Comparison of ENCODE assay signal across 16 cellular contexts in genomic region chr17:35972945-35973332, GRCh38. TPM values are rescaled to one million over a fixed set of nuclear protein-coding genes. Genes with fewer than 3 reads are reported as not detected.
A peak's percentile ranks its signal among the peaks of the same experiment; 100 is the strongest.
DNase-seq lines count a peak whose midpoint lies in the region; ATAC-seq, FAIRE-seq and TF ChIP-seq lines count a peak whose summit lies in the region.
"Had no signal": no experiment of that assay in that cellular context is flagged by ENCODE, and none has a peak within 500 bp of the region (broad histone marks: within the 10 kb centered on the region; RNA-seq: fewer than 3 reads in every experiment).

No MANE protein-coding gene starts in this region.

- H3K4me3 Mint-ChIP-seq in activated CD4-positive, alpha-beta T cell treated with anti-CD3 and anti-CD28 coated beads for 36 hours = no peak overlapping the region

- DNase-seq in left ventricle myocardium inferior (no peak), heart left ventricle (no peak), keratinocyte (ENCODE audit: low read depth, low spot score) (no peak), NCI-H82 (lab: John Stamatoyannopoulos, UW) (no peak), WERI-Rb-1 (no peak)
- no peak for DNase-seq in activated CD4-positive, CD25-positive, alpha-beta regulatory T cell treated with anti-CD3 and anti-CD28 coated beads, Interleukin-2, amount 50 U/mL, for 72 hours
- no peak for DNase-seq in activated CD4-positive, alpha-beta T cell treated with anti-CD3 and anti-CD28 coated beads for 36 hours
- DNase-seq: 8988T, Karpas-422, NCI-H1105 treated with DMSO at 0.1 percent for 48 hours, NCI-H187 treated with DMSO at 0.1 percent for 48 hours, NCI-H446 treated with DMSO at 0.1 percent for 48 hours had no signal

- H3K79me2 ChIP-seq in keratinocyte (ENCODE audit: control insufficient read depth, insufficient read depth, low read length) = no peaks in the 10 kb centered on the region

- TF ChIP-seq POLR2A in heart left ventricle (IDR thresholded peaks at IDR 0.05) = no peak

- H3K9me3 ChIP-seq in left ventricle myocardium inferior (replicated peaks) (no peaks in the 10 kb centered on the region), heart left ventricle (no peaks in the 10 kb centered on the region), keratinocyte (ENCODE audit: control insufficient read depth, low read depth, low read length) (no peaks in the 10 kb centered on the region), skeletal muscle tissue (ENCODE audit: control insufficient read depth in 3 of 3, low read length in 3 of 3) (no peaks in the 10 kb centered on the region), WERI-Rb-1 (ENCODE audit: severe bottlenecking) (no peaks in the 10 kb centered on the region)
- H3K9me3 ChIP-seq: BLaER1 treated with 17β-estradiol and CSF1 and Interleukin-3, amounts not matched to agents 10 nM and 100 nM had no signal

- H3K36me3 Mint-ChIP-seq in activated CD4-positive, alpha-beta T cell treated with anti-CD3 and anti-CD28 coated beads for 36 hours (ENCODE audit: low read depth) = no peaks in the 10 kb centered on the region

- H3K9me1 ChIP-seq in keratinocyte (ENCODE audit: control insufficient read depth, extremely low read depth, insufficient read depth, low read length) = no peaks in the 10 kb centered on the region

- no peak overlapping the region for H3K4me3 ChIP-seq in left ventricle myocardium inferior
- H3K4me3 ChIP-seq in heart left ventricle = no peak overlapping the region
- H3K4me3 ChIP-seq in keratinocyte (ENCODE audit: control insufficient read depth in 2 of 3, extremely low read depth in 1 of 3, insufficient read depth in 2 of 3, low read depth in 1 of 3, low read length in 3 of 3) = no peak overlapping the region
- H3K4me3 ChIP-seq in skeletal muscle tissue (ENCODE audit: low read length in 3 of 3) = no peak overlapping the region
- H3K4me3 ChIP-seq in WERI-Rb-1 (ENCODE audit: low read depth, low read length) = no peak overlapping the region
- H3K4me3 ChIP-seq: BLaER1 treated with 17β-estradiol and CSF1 and Interleukin-3, amounts not matched to agents 10 nM and 100 nM had no signal

- FAIRE-seq in keratinocyte (lab: Jason Lieb, UNC) = no peak
- FAIRE-seq: H1 had no signal

- no peak overlapping the region for H2AFZ ChIP-seq in keratinocyte (ENCODE audit: control insufficient read depth, low read length)

- intact Hi-C loops in left ventricle myocardium inferior (cut with micrococcal nuclease) = no loop called here
- intact Hi-C loops in heart left ventricle (cut with DNase I) = loop anchor here in 7 of 10 donors (2.0 to 10.0 kb wide), 6 partner anchors 99 to 512 kb away; partner anchors contain the start of gene ZNHIT3 (in 1 of the 7)
- intact Hi-C loops in activated CD4-positive, alpha-beta T cell treated with anti-CD3 and anti-CD28 coated beads for 36 hours (cut with DNase I, micrococcal nuclease) = no loop called here

- H3K27ac Mint-ChIP-seq in activated CD4-positive, alpha-beta T cell treated with anti-CD3 and anti-CD28 coated beads for 36 hours = no peak overlapping the region

- CTCF ChIA-PET in activated CD4-positive, alpha-beta T cell treated with anti-CD3 and anti-CD28 coated beads for 36 hours (lab: Charles Lee) = interaction anchor here (0.7 to 9.7 kb wide), 6 partner anchors 9 to 176 kb away, joined by 3 to 173 read pairs (median 5); no protein-coding TSS in a partner anchor

- H3K27ac ChIP-seq in left ventricle myocardium inferior (replicated peaks) (peak overlapping the region; percentile 47), heart left ventricle (peak overlapping the region in 5 of 12 donors; percentile 15 to 31 (median 25)), keratinocyte (ENCODE audit: control insufficient read depth, insufficient read depth, low read length) (no peak overlapping the region), skeletal muscle tissue (ENCODE audit: low read depth, low read length) (peak overlapping the region; percentile 22), WERI-Rb-1 (no peak overlapping the region)

- TF ChIP-seq CTCF in left ventricle myocardium inferior (IDR thresholded peaks at IDR 0.05; ENCODE audit: borderline replicate concordance) (no peak), heart left ventricle (IDR thresholded peaks at IDR 0.05) (no peak), keratinocyte (optimal IDR thresholded peaks at IDR 0.05 in 1 of 3, IDR thresholded peaks at IDR 0.05 in 1 of 3, conservative IDR thresholded peaks at IDR 0.05 in 1 of 3; ENCODE audit: extremely low read depth in 1 of 3, insufficient read depth in 2 of 3, low read length in 3 of 3) (no peak), WERI-Rb-1 (IDR thresholded peaks at IDR 0.05; ENCODE audit: low read depth, low read length) (no peak)

- no peak overlapping the region for H3K9ac ChIP-seq in keratinocyte (ENCODE audit: control insufficient read depth, extremely low read depth, insufficient read depth, low read length)
- no peak overlapping the region for H3K9ac ChIP-seq in skeletal muscle tissue (ENCODE audit: low read depth in 1 of 3, low read length in 3 of 3)
- H3K9ac ChIP-seq: BLaER1 treated with 17β-estradiol and CSF1 and Interleukin-3, amounts not matched to agents 10 nM and 100 nM had no signal

- no peak for ATAC-seq in heart left ventricle
- no peak for ATAC-seq in activated CD4-positive, alpha-beta T cell treated with anti-CD3 and anti-CD28 coated beads for 36 hours

- POLR2A ChIA-PET in activated CD4-positive, alpha-beta T cell treated with anti-CD3 and anti-CD28 coated beads for 36 hours (lab: Charles Lee) = no interaction called here

- H3K27me3 Mint-ChIP-seq in activated CD4-positive, alpha-beta T cell treated with anti-CD3 and anti-CD28 coated beads for 36 hours = peaks cover 6% of the 10 kb centered on the region

- peak overlapping the region; percentile 60 for H3K4me2 ChIP-seq in keratinocyte (ENCODE audit: control insufficient read depth, extremely low read depth, insufficient read depth, low read depth, low read length)

- no peaks in the 10 kb centered on the region for H3K4me1 Mint-ChIP-seq in activated CD4-positive, alpha-beta T cell treated with anti-CD3 and anti-CD28 coated beads for 36 hours

- 70 to 83% (median 78%) methylated on average over 4 of the region's 4 CpGs for WGBS in heart left ventricle, 4 donors

- H3K36me3 ChIP-seq in left ventricle myocardium inferior = no peaks in the 10 kb centered on the region
- no peaks in the 10 kb centered on the region for H3K36me3 ChIP-seq in heart left ventricle
- no peaks in the 10 kb centered on the region for H3K36me3 ChIP-seq in keratinocyte (ENCODE audit: control insufficient read depth in 2 of 2, extremely low read depth in 1 of 2, insufficient read depth in 2 of 2, low read length in 2 of 2)
- no peaks in the 10 kb centered on the region for H3K36me3 ChIP-seq in skeletal muscle tissue (ENCODE audit: control insufficient read depth in 3 of 3, insufficient read depth in 3 of 3, low read length in 3 of 3)
- no peaks in the 10 kb centered on the region for H3K36me3 ChIP-seq in WERI-Rb-1
- H3K36me3 ChIP-seq: BLaER1 treated with 17β-estradiol and CSF1 and Interleukin-3, amounts not matched to agents 10 nM and 100 nM had no signal

- dilution Hi-C loops in keratinocyte (cut with MboI; ENCODE audit: extremely low pct_ligation_motif_present, low sequenced_read_pairs) = no loop called here

- H3K4me1 ChIP-seq in left ventricle myocardium inferior = peaks cover 28% of the 10 kb centered on the region
- H3K4me1 ChIP-seq in heart left ventricle = peaks cover 0 to 25% (median 11%) of the 10 kb centered on the region in 12 donors
- H3K4me1 ChIP-seq in keratinocyte (ENCODE audit: control insufficient read depth, extremely low read depth, insufficient read depth, low read length) = peaks cover 18% of the 10 kb centered on the region
- peaks cover 0 to 15% (median 7%) of the 10 kb centered on the region in 3 donors for H3K4me1 ChIP-seq in skeletal muscle tissue (ENCODE audit: control insufficient read depth in 3 of 3, insufficient read depth in 3 of 3, low read length in 3 of 3)

- H4K20me1 ChIP-seq in keratinocyte (ENCODE audit: control insufficient read depth, extremely low read depth, insufficient read depth, low read length) = no peaks in the 10 kb centered on the region
- H4K20me1 ChIP-seq: BLaER1 treated with 17β-estradiol and CSF1 and Interleukin-3, amounts not matched to agents 10 nM and 100 nM had no signal

- no peaks in the 10 kb centered on the region for H3K27me3 ChIP-seq in left ventricle myocardium inferior (ENCODE audit: low read depth)
- no peaks in the 10 kb centered on the region for H3K27me3 ChIP-seq in heart left ventricle
- no peaks in the 10 kb centered on the region for H3K27me3 ChIP-seq in keratinocyte (ENCODE audit: control insufficient read depth, extremely low read depth, insufficient read depth, low read length)
- peaks cover 0 to 2% (median 0%) of the 10 kb centered on the region in 3 donors for H3K27me3 ChIP-seq in skeletal muscle tissue (ENCODE audit: control insufficient read depth in 3 of 3, insufficient read depth in 3 of 3, low read length in 3 of 3)
- H3K27me3 ChIP-seq in WERI-Rb-1 (ENCODE audit: insufficient read depth, low read depth, severe bottlenecking) = no peaks in the 10 kb centered on the region
- H3K27me3 ChIP-seq: BLaER1 treated with 17β-estradiol and CSF1 and Interleukin-3, amounts not matched to agents 10 nM and 100 nM had no signal

- no peaks in the 10 kb centered on the region for H3K9me3 Mint-ChIP-seq in activated CD4-positive, alpha-beta T cell treated with anti-CD3 and anti-CD28 coated beads for 36 hours (ENCODE audit: low read depth)

RNA-seq across cellular contexts. Expression of gene CCL16, which starts 8.4 kb away (rescaled TPM):
- total RNA-seq in left ventricle myocardium inferior (not detected), heart left ventricle (under 1 TPM in 1 of 9 donors, not detected in 8; 0.19 TPM), skeletal muscle tissue (not detected)
- polyA plus RNA-seq in heart left ventricle (not detected), keratinocyte (not detected in 3 replicates)
- polyA plus RNA-seq in keratinocyte (2011; ENCODE audit: low read depth) = not detected
- not detected in 2 replicates for polyA plus RNA-seq in keratinocyte (2011; cell fraction: cytosol; rRNA removed)
- polyA plus RNA-seq in keratinocyte (2011; cell fraction: nucleus; rRNA removed) = not detected in 2 replicates
- not detected in 2 replicates for polyA plus RNA-seq in keratinocyte (2012; ENCODE audit: low replicate concordance)
- polyA minus RNA-seq in keratinocyte = not detected in 3 replicates
- not detected for polyA minus RNA-seq in keratinocyte (2011; cell fraction: cytosol; rRNA and poly(A)+ RNA removed)
- not detected in 2 replicates for polyA minus RNA-seq in keratinocyte (2011; cell fraction: nucleus; rRNA and poly(A)+ RNA removed)
- not detected for total RNA-seq in activated CD4-positive, alpha-beta T cell treated with anti-CD3 and anti-CD28 coated beads for 36 hours
- total RNA-seq: H1, RPMI7951 had no signal
- polyA plus RNA-seq: H1 had no signal

RNA-seq across cellular contexts. Expression of gene CCL14, which starts 13.6 kb away (rescaled TPM):
- total RNA-seq in left ventricle myocardium inferior = 8.8 TPM
- 10 to 100 TPM in 2 of 9 donors, 1 to 10 TPM in 6, under 1 TPM in 1; 0.69 to 19.1 (median 3.2) TPM for total RNA-seq in heart left ventricle
- 10 to 100 TPM; 15.5 to 31.5 TPM for polyA plus RNA-seq in heart left ventricle
- not detected in 3 replicates for polyA plus RNA-seq in keratinocyte
- polyA plus RNA-seq in keratinocyte (2011; ENCODE audit: low read depth) = not detected
- not detected in 2 replicates for polyA plus RNA-seq in keratinocyte (2011; cell fraction: cytosol; rRNA removed)
- not detected in 2 replicates for polyA plus RNA-seq in keratinocyte (2011; cell fraction: nucleus; rRNA removed)
- not detected in 2 replicates for polyA plus RNA-seq in keratinocyte (2012; ENCODE audit: low replicate concordance)
- not detected in 3 replicates for polyA minus RNA-seq in keratinocyte
- not detected for polyA minus RNA-seq in keratinocyte (2011; cell fraction: cytosol; rRNA and poly(A)+ RNA removed)
- polyA minus RNA-seq in keratinocyte (2011; cell fraction: nucleus; rRNA and poly(A)+ RNA removed) = not detected in 2 replicates
- total RNA-seq in skeletal muscle tissue = 1.6 TPM
- total RNA-seq in activated CD4-positive, alpha-beta T cell treated with anti-CD3 and anti-CD28 coated beads for 36 hours = not detected
- total RNA-seq: H1, RPMI7951 had no signal
- polyA plus RNA-seq: H1 had no signal

RNA-seq across cellular contexts. Expression of gene CCL15, which starts 28.4 kb away (rescaled TPM):
- total RNA-seq in left ventricle myocardium inferior (not detected), heart left ventricle (not detected), skeletal muscle tissue (not detected)
- polyA plus RNA-seq in heart left ventricle (not detected), keratinocyte (not detected in 3 replicates)
- not detected for polyA plus RNA-seq in keratinocyte (2011; ENCODE audit: low read depth)
- polyA plus RNA-seq in keratinocyte (2011; cell fraction: cytosol; rRNA removed) = not detected in 2 replicates
- polyA plus RNA-seq in keratinocyte (2011; cell fraction: nucleus; rRNA removed) = not detected in 2 replicates
- polyA plus RNA-seq in keratinocyte (2012; ENCODE audit: low replicate concordance) = not detected in 2 replicates
- not detected in 3 replicates for polyA minus RNA-seq in keratinocyte
- polyA minus RNA-seq in keratinocyte (2011; cell fraction: cytosol; rRNA and poly(A)+ RNA removed) = not detected
- polyA minus RNA-seq in keratinocyte (2011; cell fraction: nucleus; rRNA and poly(A)+ RNA removed) = not detected in 2 replicates
- total RNA-seq in activated CD4-positive, alpha-beta T cell treated with anti-CD3 and anti-CD28 coated beads for 36 hours = not detected
- total RNA-seq: H1, RPMI7951 had no signal
- polyA plus RNA-seq: H1 had no signal

RNA-seq across cellular contexts. Expression of gene LYZL6, which starts 29.4 kb away (rescaled TPM):
- total RNA-seq in left ventricle myocardium inferior (not detected), heart left ventricle (not detected), skeletal muscle tissue (not detected)
- polyA plus RNA-seq in heart left ventricle (not detected), keratinocyte (not detected in 3 replicates)
- polyA plus RNA-seq in keratinocyte (2011; ENCODE audit: low read depth) = not detected
- polyA plus RNA-seq in keratinocyte (2011; cell fraction: cytosol; rRNA removed) = not detected in 2 replicates
- polyA plus RNA-seq in keratinocyte (2011; cell fraction: nucleus; rRNA removed) = not detected in 2 replicates
- polyA plus RNA-seq in keratinocyte (2012; ENCODE audit: low replicate concordance) = not detected in 2 replicates
- not detected in 3 replicates for polyA minus RNA-seq in keratinocyte
- not detected for polyA minus RNA-seq in keratinocyte (2011; cell fraction: cytosol; rRNA and poly(A)+ RNA removed)
- not detected in 2 replicates for polyA minus RNA-seq in keratinocyte (2011; cell fraction: nucleus; rRNA and poly(A)+ RNA removed)
- total RNA-seq in activated CD4-positive, alpha-beta T cell treated with anti-CD3 and anti-CD28 coated beads for 36 hours = not detected
- total RNA-seq: H1, RPMI7951 had no signal
- polyA plus RNA-seq: H1 had no signal

RNA-seq across cellular contexts. Expression of gene RDM1, which starts 42.4 kb away (rescaled TPM):
- not detected for total RNA-seq in left ventricle myocardium inferior
- total RNA-seq in heart left ventricle = under 1 TPM in 1 of 9 donors, not detected in 8; 0.48 TPM
- not detected for polyA plus RNA-seq in heart left ventricle
- polyA plus RNA-seq in keratinocyte = 0.40 to 1.1 TPM (median 0.87 TPM) in 3 replicates
- not detected for polyA plus RNA-seq in keratinocyte (2011; ENCODE audit: low read depth)
- 0.39 and 0.45 TPM in 2 replicates for polyA plus RNA-seq in keratinocyte (2011; cell fraction: cytosol; rRNA removed)
- 0.18 and 0.21 TPM in 2 replicates for polyA plus RNA-seq in keratinocyte (2011; cell fraction: nucleus; rRNA removed)
- polyA plus RNA-seq in keratinocyte (2012; ENCODE audit: low replicate concordance) = 0.47 and 1.2 TPM in 2 replicates
- 0.36 to 0.76 TPM in 2 of 3 replicates, not detected in the other for polyA minus RNA-seq in keratinocyte
- not detected for polyA minus RNA-seq in keratinocyte (2011; cell fraction: cytosol; rRNA and poly(A)+ RNA removed)
- polyA minus RNA-seq in keratinocyte (2011; cell fraction: nucleus; rRNA and poly(A)+ RNA removed) = not detected in 2 replicates
- not detected for total RNA-seq in skeletal muscle tissue
- 1 to 10 TPM; 4.4 to 6.5 TPM for total RNA-seq in activated CD4-positive, alpha-beta T cell treated with anti-CD3 and anti-CD28 coated beads for 36 hours

Comparison
In these comparisons a context has a peak if more than half of its experiments do, and no peak if none do; other contexts are left out.
1. intact Hi-C loops: an anchor here in heart left ventricle (2.0 to 10.0 kb wide); none called in left ventricle myocardium inferior and activated CD4-positive, alpha-beta T cell treated with anti-CD3 and anti-CD28 coated beads for 36 hours.
2. H3K27ac ChIP-seq: peak in left ventricle myocardium inferior (single experiment) and skeletal muscle tissue (single experiment); none in keratinocyte (single experiment) and WERI-Rb-1 (single experiment).